1 cellular context compared by ENCODE assay signal in genomic region chr17:45894022-45894784, GRCh38.
TF ChIP-seq lines count a peak whose summit lies in the region.

Gene MAPT (plus strand): TSS chr17:45894554. CDS start chr17:45962338, 67,784 bp downstream.

TF ChIP-seq in K562, 482 proteins besides CTCF, POLR2A, EP300 and RAD21 (continued from another document and continues in another):
- TF ChIP-seq DEAF1 (CRISPR knock-in tag; IDR thresholded peaks at IDR 0.05) (peak; percentile 30; the same call in 1 of the 2 replicates), MECOM (CRISPR knock-in tag; IDR thresholded peaks at IDR 0.05) (no peak), DPF2 (IDR thresholded peaks at IDR 0.05) (no peak; the same call in 1 of the 2 replicates), NR2C2 (CRISPR knock-in tag; IDR thresholded peaks at IDR 0.05) (no peak), NR2C2 (tag; IDR thresholded peaks at IDR 0.05) (no peak), ZEB2 (IDR thresholded peaks at IDR 0.05) (no peak), CSDE1 (IDR thresholded peaks at IDR 0.05) (no peak), HMGN3 (IDR thresholded peaks at IDR 0.05; ENCODE audit: borderline replicate concordance, extremely low read depth, insufficient read length, low read depth, low read length) (peak; percentile 63), ZNF740 (CRISPR knock-in tag; IDR thresholded peaks at IDR 0.05) (no peak), ZNF740 (tag; IDR thresholded peaks at IDR 0.05) (no peak), ZNF75A (CRISPR knock-in tag; IDR thresholded peaks at IDR 0.05) (no peak), SMAD4 (CRISPR knock-in tag; conservative IDR thresholded peaks at IDR 0.05) (no peak; the same call in 1 of the 2 replicates), EP400 (IDR thresholded peaks at IDR 0.05) (peak; percentile 33; the same call in 1 of the 2 replicates), ZKSCAN3 (CRISPR knock-in tag; IDR thresholded peaks at IDR 0.05) (no peak), WHSC1 (IDR thresholded peaks at IDR 0.05; ENCODE audit: low read length) (no peak), CBX8 (IDR thresholded peaks at IDR 0.05; ENCODE audit: borderline replicate concordance, extremely low read depth, low read depth, low read length, poor library complexity, severe bottlenecking) (no peak), HMG20A (CRISPR knock-in tag; conservative IDR thresholded peaks at IDR 0.05) (no peak), ZNF589 (CRISPR knock-in tag; IDR thresholded peaks at IDR 0.05; ENCODE audit: low read depth) (no peak), HDAC3 (IDR thresholded peaks at IDR 0.05; ENCODE audit: borderline replicate concordance, partially characterized antibody) (no peak), CXXC5 (CRISPR knock-in tag; IDR thresholded peaks at IDR 0.05) (peak; percentile 93), CHCHD3 (CRISPR knock-in tag; IDR thresholded peaks at IDR 0.05) (no peak), ZNF354B (CRISPR knock-in tag; IDR thresholded peaks at IDR 0.05) (no peak), NEUROD1 (IDR thresholded peaks at IDR 0.05; ENCODE audit: borderline replicate concordance, low read depth, low read length, partially characterized antibody) (no peak), L3MBTL2 (IDR thresholded peaks at IDR 0.05) (peak; percentile 96), ETV1 (tag; conservative IDR thresholded peaks at IDR 0.05; ENCODE audit: low read depth) (no peak), LARP7 (IDR thresholded peaks at IDR 0.05) (no peak), SAFB2 (IDR thresholded peaks at IDR 0.05; ENCODE audit: borderline replicate concordance, low read depth, low read length, severe bottlenecking) (no peak), GABPB1 (CRISPR knock-in tag; IDR thresholded peaks at IDR 0.05) (peak; percentile 77; the same call in 1 of the 2 replicates), NR1H2 (CRISPR knock-in tag; IDR thresholded peaks at IDR 0.05) (no peak)
- TF ChIP-seq, protein P1, sequence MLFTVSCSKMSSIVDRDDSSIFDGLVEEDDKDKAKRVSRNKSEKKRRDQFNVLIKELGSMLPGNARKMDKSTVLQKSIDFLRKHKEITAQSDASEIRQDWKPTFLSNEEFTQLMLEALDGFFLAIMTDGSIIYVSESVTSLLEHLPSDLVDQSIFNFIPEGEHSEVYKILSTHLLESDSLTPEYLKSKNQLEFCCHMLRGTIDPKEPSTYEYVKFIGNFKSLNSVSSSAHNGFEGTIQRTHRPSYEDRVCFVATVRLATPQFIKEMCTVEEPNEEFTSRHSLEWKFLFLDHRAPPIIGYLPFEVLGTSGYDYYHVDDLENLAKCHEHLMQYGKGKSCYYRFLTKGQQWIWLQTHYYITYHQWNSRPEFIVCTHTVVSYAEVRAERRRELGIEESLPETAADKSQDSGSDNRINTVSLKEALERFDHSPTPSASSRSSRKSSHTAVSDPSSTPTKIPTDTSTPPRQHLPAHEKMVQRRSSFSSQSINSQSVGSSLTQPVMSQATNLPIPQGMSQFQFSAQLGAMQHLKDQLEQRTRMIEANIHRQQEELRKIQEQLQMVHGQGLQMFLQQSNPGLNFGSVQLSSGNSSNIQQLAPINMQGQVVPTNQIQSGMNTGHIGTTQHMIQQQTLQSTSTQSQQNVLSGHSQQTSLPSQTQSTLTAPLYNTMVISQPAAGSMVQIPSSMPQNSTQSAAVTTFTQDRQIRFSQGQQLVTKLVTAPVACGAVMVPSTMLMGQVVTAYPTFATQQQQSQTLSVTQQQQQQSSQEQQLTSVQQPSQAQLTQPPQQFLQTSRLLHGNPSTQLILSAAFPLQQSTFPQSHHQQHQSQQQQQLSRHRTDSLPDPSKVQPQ (CRISPR knock-in tag; IDR thresholded peaks at IDR 0.05; ENCODE audit: borderline replicate concordance), result no peak
- TF ChIP-seq, protein P2, sequence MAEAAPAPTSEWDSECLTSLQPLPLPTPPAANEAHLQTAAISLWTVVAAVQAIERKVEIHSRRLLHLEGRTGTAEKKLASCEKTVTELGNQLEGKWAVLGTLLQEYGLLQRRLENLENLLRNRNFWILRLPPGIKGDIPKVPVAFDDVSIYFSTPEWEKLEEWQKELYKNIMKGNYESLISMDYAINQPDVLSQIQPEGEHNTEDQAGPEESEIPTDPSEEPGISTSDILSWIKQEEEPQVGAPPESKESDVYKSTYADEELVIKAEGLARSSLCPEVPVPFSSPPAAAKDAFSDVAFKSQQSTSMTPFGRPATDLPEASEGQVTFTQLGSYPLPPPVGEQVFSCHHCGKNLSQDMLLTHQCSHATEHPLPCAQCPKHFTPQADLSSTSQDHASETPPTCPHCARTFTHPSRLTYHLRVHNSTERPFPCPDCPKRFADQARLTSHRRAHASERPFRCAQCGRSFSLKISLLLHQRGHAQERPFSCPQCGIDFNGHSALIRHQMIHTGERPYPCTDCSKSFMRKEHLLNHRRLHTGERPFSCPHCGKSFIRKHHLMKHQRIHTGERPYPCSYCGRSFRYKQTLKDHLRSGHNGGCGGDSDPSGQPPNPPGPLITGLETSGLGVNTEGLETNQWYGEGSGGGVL (CRISPR knock-in tag; IDR thresholded peaks at IDR 0.05), result no peak
- TF ChIP-seq, protein P3, sequence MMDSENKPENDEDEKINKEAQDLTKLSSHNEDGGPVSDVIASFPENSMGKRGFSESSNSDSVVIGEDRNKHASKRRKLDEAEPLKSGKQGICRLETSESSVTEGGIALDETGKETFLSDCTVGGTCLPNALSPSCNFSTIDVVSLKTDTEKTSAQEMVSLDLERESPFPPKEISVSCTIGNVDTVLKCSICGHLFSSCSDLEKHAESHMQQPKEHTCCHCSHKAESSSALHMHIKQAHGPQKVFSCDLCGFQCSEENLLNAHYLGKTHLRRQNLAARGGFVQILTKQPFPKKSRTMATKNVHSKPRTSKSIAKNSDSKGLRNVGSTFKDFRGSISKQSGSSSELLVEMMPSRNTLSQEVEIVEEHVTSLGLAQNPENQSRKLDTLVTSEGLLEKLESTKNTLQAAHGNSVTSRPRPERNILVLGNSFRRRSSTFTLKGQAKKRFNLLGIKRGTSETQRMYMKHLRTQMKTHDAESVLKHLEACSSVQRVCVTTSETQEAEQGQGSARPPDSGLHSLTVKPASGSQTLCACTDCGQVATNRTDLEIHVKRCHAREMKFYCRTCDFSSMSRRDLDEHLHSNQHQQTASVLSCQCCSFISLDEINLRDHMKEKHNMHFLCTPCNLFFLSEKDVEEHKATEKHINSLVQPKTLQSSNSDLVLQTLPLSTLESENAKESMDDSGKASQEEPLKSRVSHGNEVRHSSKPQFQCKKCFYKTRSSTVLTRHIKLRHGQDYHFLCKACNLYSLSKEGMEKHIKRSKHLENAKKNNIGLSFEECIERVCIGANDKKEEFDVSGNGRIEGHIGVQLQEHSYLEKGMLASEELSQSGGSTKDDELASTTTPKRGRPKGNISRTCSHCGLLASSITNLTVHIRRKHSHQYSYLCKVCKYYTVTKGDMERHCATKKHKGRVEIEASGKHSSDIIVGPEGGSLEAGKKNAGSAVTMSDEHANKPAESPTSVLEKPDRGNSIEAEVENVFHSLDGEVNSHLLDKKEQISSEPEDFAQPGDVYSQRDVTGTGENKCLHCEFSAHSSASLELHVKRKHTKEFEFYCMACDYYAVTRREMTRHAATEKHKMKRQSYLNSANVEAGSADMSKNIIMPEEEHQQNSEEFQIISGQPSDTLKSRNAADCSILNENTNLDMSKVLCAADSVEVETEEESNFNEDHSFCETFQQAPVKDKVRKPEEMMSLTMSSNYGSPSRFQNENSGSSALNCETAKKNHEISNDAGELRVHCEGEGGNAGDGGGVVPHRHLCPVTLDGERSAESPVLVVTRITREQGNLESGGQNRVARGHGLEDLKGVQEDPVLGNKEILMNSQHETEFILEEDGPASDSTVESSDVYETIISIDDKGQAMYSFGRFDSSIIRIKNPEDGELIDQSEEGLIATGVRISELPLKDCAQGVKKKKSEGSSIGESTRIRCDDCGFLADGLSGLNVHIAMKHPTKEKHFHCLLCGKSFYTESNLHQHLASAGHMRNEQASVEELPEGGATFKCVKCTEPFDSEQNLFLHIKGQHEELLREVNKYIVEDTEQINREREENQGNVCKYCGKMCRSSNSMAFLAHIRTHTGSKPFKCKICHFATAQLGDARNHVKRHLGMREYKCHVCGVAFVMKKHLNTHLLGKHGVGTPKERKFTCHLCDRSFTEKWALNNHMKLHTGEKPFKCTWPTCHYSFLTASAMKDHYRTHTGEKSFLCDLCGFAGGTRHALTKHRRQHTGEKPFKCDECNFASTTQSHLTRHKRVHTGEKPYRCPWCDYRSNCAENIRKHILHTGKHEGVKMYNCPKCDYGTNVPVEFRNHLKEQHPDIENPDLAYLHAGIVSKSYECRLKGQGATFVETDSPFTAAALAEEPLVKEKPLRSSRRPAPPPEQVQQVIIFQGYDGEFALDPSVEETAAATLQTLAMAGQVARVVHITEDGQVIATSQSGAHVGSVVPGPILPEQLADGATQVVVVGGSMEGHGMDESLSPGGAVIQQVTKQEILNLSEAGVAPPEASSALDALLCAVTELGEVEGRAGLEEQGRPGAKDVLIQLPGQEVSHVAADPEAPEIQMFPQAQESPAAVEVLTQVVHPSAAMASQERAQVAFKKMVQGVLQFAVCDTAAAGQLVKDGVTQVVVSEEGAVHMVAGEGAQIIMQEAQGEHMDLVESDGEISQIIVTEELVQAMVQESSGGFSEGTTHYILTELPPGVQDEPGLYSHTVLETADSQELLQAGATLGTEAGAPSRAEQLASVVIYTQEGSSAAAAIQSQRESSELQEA (IDR thresholded peaks at IDR 0.05; ENCODE audit: low read depth), result no peak
- TF ChIP-seq, protein P4, sequence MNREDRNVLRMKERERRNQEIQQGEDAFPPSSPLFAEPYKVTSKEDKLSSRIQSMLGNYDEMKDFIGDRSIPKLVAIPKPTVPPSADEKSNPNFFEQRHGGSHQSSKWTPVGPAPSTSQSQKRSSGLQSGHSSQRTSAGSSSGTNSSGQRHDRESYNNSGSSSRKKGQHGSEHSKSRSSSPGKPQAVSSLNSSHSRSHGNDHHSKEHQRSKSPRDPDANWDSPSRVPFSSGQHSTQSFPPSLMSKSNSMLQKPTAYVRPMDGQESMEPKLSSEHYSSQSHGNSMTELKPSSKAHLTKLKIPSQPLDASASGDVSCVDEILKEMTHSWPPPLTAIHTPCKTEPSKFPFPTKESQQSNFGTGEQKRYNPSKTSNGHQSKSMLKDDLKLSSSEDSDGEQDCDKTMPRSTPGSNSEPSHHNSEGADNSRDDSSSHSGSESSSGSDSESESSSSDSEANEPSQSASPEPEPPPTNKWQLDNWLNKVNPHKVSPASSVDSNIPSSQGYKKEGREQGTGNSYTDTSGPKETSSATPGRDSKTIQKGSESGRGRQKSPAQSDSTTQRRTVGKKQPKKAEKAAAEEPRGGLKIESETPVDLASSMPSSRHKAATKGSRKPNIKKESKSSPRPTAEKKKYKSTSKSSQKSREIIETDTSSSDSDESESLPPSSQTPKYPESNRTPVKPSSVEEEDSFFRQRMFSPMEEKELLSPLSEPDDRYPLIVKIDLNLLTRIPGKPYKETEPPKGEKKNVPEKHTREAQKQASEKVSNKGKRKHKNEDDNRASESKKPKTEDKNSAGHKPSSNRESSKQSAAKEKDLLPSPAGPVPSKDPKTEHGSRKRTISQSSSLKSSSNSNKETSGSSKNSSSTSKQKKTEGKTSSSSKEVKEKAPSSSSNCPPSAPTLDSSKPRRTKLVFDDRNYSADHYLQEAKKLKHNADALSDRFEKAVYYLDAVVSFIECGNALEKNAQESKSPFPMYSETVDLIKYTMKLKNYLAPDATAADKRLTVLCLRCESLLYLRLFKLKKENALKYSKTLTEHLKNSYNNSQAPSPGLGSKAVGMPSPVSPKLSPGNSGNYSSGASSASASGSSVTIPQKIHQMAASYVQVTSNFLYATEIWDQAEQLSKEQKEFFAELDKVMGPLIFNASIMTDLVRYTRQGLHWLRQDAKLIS (CRISPR knock-in tag; IDR thresholded peaks at IDR 0.05), result no peak
- TF ChIP-seq, protein P5, sequence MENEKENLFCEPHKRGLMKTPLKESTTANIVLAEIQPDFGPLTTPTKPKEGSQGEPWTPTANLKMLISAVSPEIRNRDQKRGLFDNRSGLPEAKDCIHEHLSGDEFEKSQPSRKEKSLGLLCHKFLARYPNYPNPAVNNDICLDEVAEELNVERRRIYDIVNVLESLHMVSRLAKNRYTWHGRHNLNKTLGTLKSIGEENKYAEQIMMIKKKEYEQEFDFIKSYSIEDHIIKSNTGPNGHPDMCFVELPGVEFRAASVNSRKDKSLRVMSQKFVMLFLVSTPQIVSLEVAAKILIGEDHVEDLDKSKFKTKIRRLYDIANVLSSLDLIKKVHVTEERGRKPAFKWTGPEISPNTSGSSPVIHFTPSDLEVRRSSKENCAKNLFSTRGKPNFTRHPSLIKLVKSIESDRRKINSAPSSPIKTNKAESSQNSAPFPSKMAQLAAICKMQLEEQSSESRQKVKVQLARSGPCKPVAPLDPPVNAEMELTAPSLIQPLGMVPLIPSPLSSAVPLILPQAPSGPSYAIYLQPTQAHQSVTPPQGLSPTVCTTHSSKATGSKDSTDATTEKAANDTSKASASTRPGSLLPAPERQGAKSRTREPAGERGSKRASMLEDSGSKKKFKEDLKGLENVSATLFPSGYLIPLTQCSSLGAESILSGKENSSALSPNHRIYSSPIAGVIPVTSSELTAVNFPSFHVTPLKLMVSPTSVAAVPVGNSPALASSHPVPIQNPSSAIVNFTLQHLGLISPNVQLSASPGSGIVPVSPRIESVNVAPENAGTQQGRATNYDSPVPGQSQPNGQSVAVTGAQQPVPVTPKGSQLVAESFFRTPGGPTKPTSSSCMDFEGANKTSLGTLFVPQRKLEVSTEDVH (IDR thresholded peaks at IDR 0.05; ENCODE audit: low read depth, partially characterized antibody), result no peak
- TF ChIP-seq, protein P6, sequence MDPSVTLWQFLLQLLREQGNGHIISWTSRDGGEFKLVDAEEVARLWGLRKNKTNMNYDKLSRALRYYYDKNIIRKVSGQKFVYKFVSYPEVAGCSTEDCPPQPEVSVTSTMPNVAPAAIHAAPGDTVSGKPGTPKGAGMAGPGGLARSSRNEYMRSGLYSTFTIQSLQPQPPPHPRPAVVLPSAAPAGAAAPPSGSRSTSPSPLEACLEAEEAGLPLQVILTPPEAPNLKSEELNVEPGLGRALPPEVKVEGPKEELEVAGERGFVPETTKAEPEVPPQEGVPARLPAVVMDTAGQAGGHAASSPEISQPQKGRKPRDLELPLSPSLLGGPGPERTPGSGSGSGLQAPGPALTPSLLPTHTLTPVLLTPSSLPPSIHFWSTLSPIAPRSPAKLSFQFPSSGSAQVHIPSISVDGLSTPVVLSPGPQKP (CRISPR knock-in tag; IDR thresholded peaks at IDR 0.05), result no peak
